23 cellular contexts compared by ENCODE assay signal in genomic region chr4:184795214-184795844, GRCh38. TPM values are rescaled to one million over a fixed set of nuclear protein-coding genes. Genes with fewer than 3 reads are reported as not detected.
DNase-seq lines count a peak whose midpoint lies in the region; ATAC-seq and TF ChIP-seq lines count a peak whose summit lies in the region.
"Had no signal": no experiment of that assay in that cellular context is flagged by ENCODE, and none has a peak within 500 bp of the region (broad histone marks: within the 10 kb centered on the region; RNA-seq: fewer than 3 reads in every experiment).

No MANE protein-coding gene starts in this region.

- H3K27ac ChIP-seq in lung (ENCODE audit: low read depth in 1 of 2, low read length in 1 of 2) (peak overlapping the region; percentile 39 to 45), thoracic aorta (peak overlapping the region; percentile 73 to 75), neuronal stem cell (replicated peaks; ENCODE audit: low read length) (no peak overlapping the region)
- H3K27ac ChIP-seq: brain microvascular endothelial cell had no signal

- no peak overlapping the region for H4K91ac ChIP-seq in neuronal stem cell (ENCODE audit: low read depth, low read length, poor library complexity)

- peak; percentile 16 for DNase-seq in NCI-H2029 (lab: John Stamatoyannopoulos, UW)
- DNase-seq in NCI-H2029 treated with DMSO at 0.1 percent for 48 hours (lab: John Stamatoyannopoulos, UW) = no peak
- peak; percentile 14 to 37 for DNase-seq in cardiac fibroblast (ENCODE audit: low read depth in 2 of 2)
- DNase-seq in lung (ENCODE audit: low spot score) = no peak
- DNase-seq in thoracic aorta (ENCODE audit: low spot score) = no peak
- DNase-seq in retina = no peak
- DNase-seq in neuronal stem cell (ENCODE audit: low spot score) = no peak
- DNase-seq: activated CD4-positive, alpha-beta T cell treated with anti-CD3 and anti-CD28 coated beads for 1 hour; activated CD8-positive, alpha-beta T cell treated with anti-CD3 and anti-CD28 coated beads for 36 hours; activated naive CD4-positive, alpha-beta T cell; activated T-cell treated with anti-CD3 and anti-CD28 coated beads for 4 hours; brain microvascular endothelial cell; CD8-positive, alpha-beta T cell; endodermal cell; mesenchymal stem cell; NCI-H1105 treated with DMSO at 0.1 percent for 48 hours; occipital lobe; SHP77 treated with DMSO at 0.1 percent for 48 hours; stimulated activated CD4-positive, alpha-beta T cell treated with anti-CD3 and anti-CD28 coated beads, Interleukin-4, amount 100 ng/mL, for 1 hour; stimulated activated naive B cell treated with anti-CD40 and anti-IgM and Interleukin-4, amounts not matched to agents 10 μg/mL and 1 μg/mL and 100 μg/mL, for 72 hours had no signal

- no peak overlapping the region for H2AK5ac ChIP-seq in neuronal stem cell (ENCODE audit: low read depth, low read length)

- TF ChIP-seq CTCF in cardiac fibroblast (IDR thresholded peaks at IDR 0.05; ENCODE audit: low read depth, low read length) (no peak), lung (IDR thresholded peaks at IDR 0.05; ENCODE audit: control extremely low read depth, extremely low read depth) (no peak), thoracic aorta (IDR thresholded peaks at IDR 0.05) (no peak)

- 48 to 72% methylated on average over 9 of the region's 9 CpGs for WGBS in lung, 2 donors
- no CpG with 5 or more reads among the region's 9 CpGs for WGBS in neuronal stem cell (ENCODE audit: extremely low coverage in 2 of 2, insufficient read length in 2 of 2, insufficient replicate concordance in 1 of 2), 2 donors

- H2BK5ac ChIP-seq in neuronal stem cell (ENCODE audit: low read length) = no peak overlapping the region

- no peak overlapping the region for H3K23ac ChIP-seq in neuronal stem cell (ENCODE audit: low read depth, low read length, poor library complexity)

- no peak overlapping the region for H2AFZ ChIP-seq in neuronal stem cell (ENCODE audit: low read length)

- ATAC-seq in lung (ENCODE audit: insufficient read depth, low FRiP score) = no peak
- ATAC-seq in thoracic aorta (ENCODE audit: insufficient number of reproducible peaks, low FRiP score, low read depth) = no peak
- no peak for ATAC-seq in GM19324 (IDR thresholded peaks at IDR 0.05; ENCODE audit: low FRiP score, unreplicated experiment)
- ATAC-seq: activated CD8-positive, alpha-beta T cell treated with anti-CD3 and anti-CD28 coated beads for 36 hours; CD8-positive, alpha-beta T cell; stimulated activated naive B cell treated with anti-CD40 and anti-IgM and Interleukin-4, amounts not matched to agents 10 μg/mL and 1 μg/mL and 100 μg/mL, for 72 hours had no signal

- no peak overlapping the region for H4K8ac ChIP-seq in neuronal stem cell (ENCODE audit: low read depth, low read length)

- H3K14ac ChIP-seq in neuronal stem cell (ENCODE audit: low read length) = no peak overlapping the region

- H3K9me3 ChIP-seq in lung (ENCODE audit: control insufficient read depth in 2 of 2, insufficient read depth in 1 of 2, low read length in 1 of 2) (peaks cover 0 to 4% of the 10 kb centered on the region in 2 donors), thoracic aorta (no peaks in the 10 kb centered on the region), neuronal stem cell (replicated peaks in 1 of 2; ENCODE audit: control insufficient read depth in 2 of 2, insufficient read depth in 1 of 2, low read depth in 1 of 2, low read length in 2 of 2) (no peaks in the 10 kb centered on the region)
- H3K9me3 ChIP-seq: right atrium auricular region, spleen had no signal

- no peak overlapping the region for H2BK15ac ChIP-seq in neuronal stem cell (ENCODE audit: low read length)

- H3K27me3 ChIP-seq in lung (ENCODE audit: control insufficient read depth, insufficient read depth) = no peaks in the 10 kb centered on the region
- no peaks in the 10 kb centered on the region for H3K27me3 ChIP-seq in thoracic aorta (replicated peaks; ENCODE audit: insufficient read depth)
- peaks cover 0 to 4% (median 2%) of the 10 kb centered on the region in 3 experiments for H3K27me3 ChIP-seq in neuronal stem cell (ENCODE audit: control insufficient read depth in 3 of 3, insufficient read depth in 3 of 3, low read depth in 1 of 3, low read length in 3 of 3)
- H3K27me3 ChIP-seq: brain microvascular endothelial cell, right atrium auricular region, spleen had no signal

- H3K4me3 ChIP-seq in cardiac fibroblast (replicated peaks in 1 of 2; ENCODE audit: low read depth in 2 of 2, low read length in 2 of 2) (no peak overlapping the region), lung (no peak overlapping the region), thoracic aorta (peak overlapping the region; percentile 20), neuronal stem cell (ENCODE audit: low read length in 2 of 2) (no peak overlapping the region)
- H3K4me3 ChIP-seq: right atrium auricular region, spleen had no signal

- H2BK12ac ChIP-seq in neuronal stem cell (ENCODE audit: low read length) = no peak overlapping the region

- no peak overlapping the region for H2BK120ac ChIP-seq in neuronal stem cell (ENCODE audit: low read depth, low read length)

- H3K4me1 ChIP-seq in lung (ENCODE audit: control insufficient read depth in 2 of 2, insufficient read depth in 2 of 2, low read length in 2 of 2) = peaks cover 19 to 24% of the 10 kb centered on the region in 2 donors
- peaks cover 3 to 17% of the 10 kb centered on the region in 2 donors for H3K4me1 ChIP-seq in thoracic aorta (ENCODE audit: control insufficient read depth in 1 of 2, low read depth in 2 of 2)
- peaks cover 0 to 8% of the 10 kb centered on the region in 2 donors for H3K4me1 ChIP-seq in neuronal stem cell (ENCODE audit: control insufficient read depth in 2 of 2, insufficient read depth in 1 of 2, low read depth in 1 of 2, low read length in 2 of 2)

- no peak overlapping the region for H3K18ac ChIP-seq in neuronal stem cell (ENCODE audit: low read length)

- H3K9ac ChIP-seq in neuronal stem cell (ENCODE audit: low read depth, low read length, poor library complexity) = no peak overlapping the region

- H3K36me3 ChIP-seq in lung (ENCODE audit: control insufficient read depth in 2 of 2, insufficient read depth in 2 of 2, low read length in 2 of 2) (peaks cover 3 to 21% of the 10 kb centered on the region in 2 donors), thoracic aorta (no peaks in the 10 kb centered on the region), neuronal stem cell (replicated peaks in 1 of 2; ENCODE audit: control insufficient read depth in 2 of 2, insufficient read depth in 2 of 2, low read length in 2 of 2) (no peaks in the 10 kb centered on the region)
- H3K36me3 ChIP-seq: brain microvascular endothelial cell had no signal

- H3K79me1 ChIP-seq in neuronal stem cell (ENCODE audit: low read depth, low read length) = no peaks in the 10 kb centered on the region

- no peak overlapping the region for H3K4ac ChIP-seq in neuronal stem cell (ENCODE audit: low read length)

- no peak overlapping the region for H3K4me2 ChIP-seq in neuronal stem cell (ENCODE audit: insufficient read depth, low read length, poor library complexity, severe bottlenecking)

RNA-seq across cellular contexts. Expression of gene ACSL1, which starts 30.4 kb away (rescaled TPM):
- total RNA-seq in lung = 100 to 1,000 TPM in 1 of 2 donors, 10 to 100 TPM in 1; 89.5 to 242 TPM
- 100 to 1,000 TPM; 134 to 731 TPM for polyA plus RNA-seq in lung
- 100 to 1,000 TPM in 1 of 2 donors, 10 to 100 TPM in 1; 90.4 to 155 TPM for total RNA-seq in thoracic aorta
- 0.25 TPM for polyA plus RNA-seq in neuronal stem cell (2013, experiment 1 of 2)
- polyA plus RNA-seq in neuronal stem cell (2013, experiment 2 of 2) = 0.26 TPM

Comparison
In these comparisons a context has a peak if more than half of its experiments do, and no peak if none do; other contexts are left out.
1. DNase-seq: peak in NCI-H2029 (single experiment) and cardiac fibroblast (2 of 2); none in NCI-H2029 treated with DMSO at 0.1 percent for 48 hours (single experiment), lung (single experiment), thoracic aorta (single experiment), retina (single experiment) and neuronal stem cell (single experiment).